ENCODE assay signal across 9 cellular contexts in the genomic region with DNA sequence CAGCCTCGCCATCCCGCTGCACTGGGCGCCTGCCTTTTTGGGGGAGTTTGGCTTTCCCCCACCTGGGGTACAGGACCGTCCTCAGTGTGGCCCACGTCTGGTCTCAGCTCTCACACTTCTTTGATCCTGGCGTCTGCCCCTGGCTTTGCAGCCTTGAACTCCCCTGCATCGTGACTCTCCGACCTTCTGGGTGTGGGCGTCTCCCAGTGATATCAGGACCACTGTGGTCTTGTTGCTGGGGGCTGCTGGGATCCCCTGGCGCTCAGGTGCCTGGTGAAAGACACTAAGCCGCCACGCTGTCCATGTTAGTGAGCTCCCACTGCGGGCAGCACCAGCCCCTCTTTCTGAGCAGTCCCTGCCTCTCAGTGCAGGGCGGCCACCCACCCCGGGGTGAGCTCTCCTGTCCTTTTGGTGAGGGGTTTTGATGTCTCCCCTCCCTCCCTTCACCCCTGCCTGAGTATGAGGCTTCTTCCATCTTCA. TPM values are rescaled to one million over a fixed set of nuclear protein-coding genes. Genes with fewer than 3 reads are reported as not detected.
DNase-seq lines count a peak whose midpoint lies in the region; ATAC-seq and FAIRE-seq lines count a peak whose summit lies in the region.
"Had no signal": no experiment of that assay in that cellular context is flagged by ENCODE, and none has a peak within 500 bp of the region (broad histone marks: within the 10 kb centered on the region; RNA-seq: fewer than 3 reads in every experiment).

No MANE protein-coding gene starts in this region.

- peak overlapping the region; percentile 53 to 82 for H3K4me3 ChIP-seq in stomach smooth muscle (ENCODE audit: low read length in 2 of 2)

- no peaks in the 10 kb centered on the region for H3K9me3 ChIP-seq in stomach smooth muscle (ENCODE audit: control insufficient read depth in 2 of 2, low read length in 2 of 2)

- no peak overlapping the region for H3K27ac ChIP-seq in stomach smooth muscle (ENCODE audit: low read length)

- peaks cover 35% of the 10 kb centered on the region for H3K4me1 ChIP-seq in stomach smooth muscle (ENCODE audit: control insufficient read depth, insufficient read depth, low read length)

- peaks cover 14 to 18% of the 10 kb centered on the region in 2 donors for H3K36me3 ChIP-seq in stomach smooth muscle (ENCODE audit: control insufficient read depth in 2 of 2, insufficient read depth in 2 of 2, low read length in 2 of 2)

- DNase-seq in T-helper 1 cell (no peak), left kidney (ENCODE audit: low read depth, low spot score) (peak; percentile 26), germinal center (ENCODE audit: low spot score) (no peak), frontal cortex (ENCODE audit: low spot score in 2 of 2) (no peak)
- DNase-seq: NCI-H526 treated with DMSO at 0.1 percent for 48 hours had no signal

- peaks cover 21% of the 10 kb centered on the region for H3K36me3 Mint-ChIP-seq in T-helper 1 cell treated with Interleukin-12 subunit alpha and Interleukin-12 subunit beta and Interleukin-4 antibody, amounts not matched to agents 30 μg/mL and 1 μg/mL, for 36 hours (ENCODE audit: low read depth)
- no peaks in the 10 kb centered on the region for H3K36me3 Mint-ChIP-seq in activated naive CD8-positive, alpha-beta T cell

- H3K27me3 ChIP-seq in stomach smooth muscle (ENCODE audit: control insufficient read depth in 1 of 2, insufficient read depth in 2 of 2, low read length in 2 of 2), result peaks cover 0 to 5% of the 10 kb centered on the region in 2 donors

- peaks cover 36% of the 10 kb centered on the region for H3K4me1 Mint-ChIP-seq in T-helper 1 cell treated with Interleukin-12 subunit alpha and Interleukin-12 subunit beta and Interleukin-4 antibody, amounts not matched to agents 30 μg/mL and 1 μg/mL, for 36 hours (ENCODE audit: low read depth)
- peaks cover 45% of the 10 kb centered on the region for H3K4me1 Mint-ChIP-seq in activated naive CD8-positive, alpha-beta T cell (ENCODE audit: low read depth)

- H3K9me3 Mint-ChIP-seq in T-helper 1 cell treated with Interleukin-12 subunit alpha and Interleukin-12 subunit beta and Interleukin-4 antibody, amounts not matched to agents 30 μg/mL and 1 μg/mL, for 36 hours, result no peaks in the 10 kb centered on the region
- no peaks in the 10 kb centered on the region for H3K9me3 Mint-ChIP-seq in activated naive CD8-positive, alpha-beta T cell (ENCODE audit: low read depth)

- no peak for FAIRE-seq in frontal cortex (lab: Jason Lieb, UNC)

- H3K27me3 Mint-ChIP-seq in T-helper 1 cell treated with Interleukin-12 subunit alpha and Interleukin-12 subunit beta and Interleukin-4 antibody, amounts not matched to agents 30 μg/mL and 1 μg/mL, for 36 hours (ENCODE audit: low read depth), result no peaks in the 10 kb centered on the region
- H3K27me3 Mint-ChIP-seq in activated naive CD8-positive, alpha-beta T cell, result no peaks in the 10 kb centered on the region

- H3K27ac Mint-ChIP-seq in T-helper 1 cell treated with Interleukin-12 subunit alpha and Interleukin-12 subunit beta and Interleukin-4 antibody, amounts not matched to agents 30 μg/mL and 1 μg/mL, for 36 hours, result peak overlapping the region; percentile 88
- peak overlapping the region; percentile 96 for H3K27ac Mint-ChIP-seq in activated naive CD8-positive, alpha-beta T cell

- ATAC-seq in GM19397 (IDR thresholded peaks at IDR 0.05; ENCODE audit: unreplicated experiment), result no peak

- peak overlapping the region; percentile 42 to 81 for H3K9ac ChIP-seq in stomach smooth muscle (ENCODE audit: low read length in 2 of 2)

- H3K4me3 Mint-ChIP-seq in T-helper 1 cell treated with Interleukin-12 subunit alpha and Interleukin-12 subunit beta and Interleukin-4 antibody, amounts not matched to agents 30 μg/mL and 1 μg/mL, for 36 hours, result peak overlapping the region; percentile 85
- H3K4me3 Mint-ChIP-seq in activated naive CD8-positive, alpha-beta T cell, result peak overlapping the region; percentile 94

RNA-seq across cellular contexts. Expression of a gene that starts 1.3 kb away (rescaled TPM):
- total RNA-seq in frontal cortex, result 3.7 TPM

RNA-seq across cellular contexts. Expression of a gene that starts 20.7 kb away (rescaled TPM):
- total RNA-seq in frontal cortex, result 7.3 TPM

RNA-seq across cellular contexts. Expression of a gene that starts 23.3 kb away (rescaled TPM):
- 25.3 TPM for total RNA-seq in frontal cortex

RNA-seq across cellular contexts. Expression of a gene that starts 23.4 kb away (rescaled TPM):
- total RNA-seq in frontal cortex, result 6.5 TPM

RNA-seq across cellular contexts. Expression of a gene that starts 34.1 kb away (rescaled TPM):
- total RNA-seq in frontal cortex, result not detected
